ENCODE assay signal across 11 cellular contexts in genomic region chr10:103852189-103852711, GRCh38. TPM values are rescaled to one million over a fixed set of nuclear protein-coding genes. Genes with fewer than 3 reads are reported as not detected.
A peak's percentile ranks its signal among the peaks of the same experiment; 100 is the strongest.
DNase-seq lines count a peak whose midpoint lies in the region; ATAC-seq and TF ChIP-seq lines count a peak whose summit lies in the region.
"Had no signal": no experiment of that assay in that cellular context is flagged by ENCODE, and none has a peak within 500 bp of the region (broad histone marks: within the 10 kb centered on the region; RNA-seq: fewer than 3 reads in every experiment).

No MANE protein-coding gene starts in this region.

- intact Hi-C loops in Right ventricle myocardium inferior (cut with DNase I): loop anchor here (5.0 kb wide), 2 partner anchors 35 to 80 kb away; no protein-coding TSS in a partner anchor
- intact Hi-C loops in cardiac septum (cut with DNase I): loop anchor here (5.0 kb wide), 3 partner anchors 35 to 95 kb away; no protein-coding TSS in a partner anchor
- intact Hi-C loops in vagina (cut with DNase I): no loop called here

- no peaks in the 10 kb centered on the region for H4K20me1 ChIP-seq in fibroblast of lung (ENCODE audit: control insufficient read depth, extremely low read depth, insufficient read depth, low read length)

- TF ChIP-seq POLR2A in vagina (IDR thresholded peaks at IDR 0.05): no peak

- peak overlapping the region; percentile 95 for H3K4me2 ChIP-seq in fibroblast of lung (ENCODE audit: extremely low read depth, insufficient read depth, low read length)
- H3K4me2 ChIP-seq: A549 had no signal

- H3K9me3 ChIP-seq in fibroblast of lung (ENCODE audit: control insufficient read depth, insufficient read depth, low read depth, low read length) (no peaks in the 10 kb centered on the region), muscle layer of duodenum (ENCODE audit: control insufficient read depth in 1 of 2, low read length in 2 of 2) (no peaks in the 10 kb centered on the region), vagina (no peaks in the 10 kb centered on the region)
- H3K9me3 ChIP-seq: A549 had no signal

- peak overlapping the region; percentile 23 for H3K9ac ChIP-seq in fibroblast of lung (ENCODE audit: insufficient read depth, low read length)

- TF ChIP-seq CTCF in fibroblast of lung (conservative IDR thresholded peaks at IDR 0.05 in 1 of 2, IDR thresholded peaks at IDR 0.05 in 1 of 2; ENCODE audit: low read depth in 1 of 2, low read length in 2 of 2): no peak
- TF ChIP-seq CTCF in vagina (IDR thresholded peaks at IDR 0.05): no peak
- no peak for TF ChIP-seq CTCF in GM10266 (IDR thresholded peaks at IDR 0.05; ENCODE audit: control insufficient read depth, insufficient read depth, low read depth, missing control alignments)

- H3K27ac ChIP-seq in fibroblast of lung (ENCODE audit: insufficient read depth, low read length) (peak overlapping the region; percentile 87), muscle layer of duodenum (ENCODE audit: low read length) (peak overlapping the region; percentile 73), vagina (peak overlapping the region; percentile 84)
- H3K27ac ChIP-seq: A549 had no signal

- H3K4me3 ChIP-seq in fibroblast of lung (replicated peaks in 1 of 4; ENCODE audit: control extremely low read depth in 1 of 4, insufficient read depth in 1 of 4, low read depth in 3 of 4, low read length in 4 of 4): peak overlapping the region in 3 of 4 experiments; percentile 4 to 86 (median 83)
- peak overlapping the region in 1 of 2 donors; percentile 30 for H3K4me3 ChIP-seq in muscle layer of duodenum (ENCODE audit: low read depth in 1 of 2, low read length in 2 of 2)
- H3K4me3 ChIP-seq in vagina: peak overlapping the region in 1 of 2 donors; percentile 63
- H3K4me3 ChIP-seq: A549 had no signal

- no peak overlapping the region for H2AFZ ChIP-seq in fibroblast of lung (ENCODE audit: low read length)

- DNase-seq in Right ventricle myocardium inferior (ENCODE audit: missing footprints) (no peak), cardiac septum (ENCODE audit: low spot score) (no peak), fibroblast of lung (ENCODE audit: low read depth in 2 of 2) (peak; percentile 72 to 83), vagina (ENCODE audit: extremely low spot score in 2 of 2) (no peak), NCI-H1048 (lab: John Stamatoyannopoulos, UW) (no peak), GM10266 (ENCODE audit: extremely low spot score) (no peak)
- DNase-seq: NCI-H510A treated with DMSO at 0.1 percent for 48 hours; stimulated activated naive CD8-positive, alpha-beta T cell treated with anti-CD3 and anti-CD28 coated beads, Interleukin-15, amount 100 ng/mL, for 72 hours had no signal

- H3K36me3 ChIP-seq in fibroblast of lung (ENCODE audit: control insufficient read depth, insufficient read depth, low read length): no peaks in the 10 kb centered on the region
- no peaks in the 10 kb centered on the region for H3K36me3 ChIP-seq in muscle layer of duodenum (ENCODE audit: control insufficient read depth in 1 of 2, insufficient read depth in 2 of 2, low read length in 2 of 2)
- H3K36me3 ChIP-seq in vagina: no peaks in the 10 kb centered on the region

- H3K27me3 ChIP-seq in fibroblast of lung (ENCODE audit: control insufficient read depth, insufficient read depth, low read length): no peaks in the 10 kb centered on the region
- no peaks in the 10 kb centered on the region for H3K27me3 ChIP-seq in muscle layer of duodenum (ENCODE audit: low read depth, low read length)
- no peaks in the 10 kb centered on the region for H3K27me3 ChIP-seq in vagina

- peaks cover 40% of the 10 kb centered on the region for H3K79me2 ChIP-seq in fibroblast of lung (ENCODE audit: control insufficient read depth, insufficient read depth, low read length)

- peaks cover 41% of the 10 kb centered on the region for H3K4me1 ChIP-seq in fibroblast of lung (ENCODE audit: control insufficient read depth, extremely low read depth, insufficient read depth, low read length)
- H3K4me1 ChIP-seq in muscle layer of duodenum (ENCODE audit: control insufficient read depth in 1 of 2, insufficient read depth in 2 of 2, low read length in 2 of 2): peaks cover 27 to 42% of the 10 kb centered on the region in 2 donors
- H3K4me1 ChIP-seq in vagina: peaks cover 83% of the 10 kb centered on the region

- ATAC-seq in Right ventricle myocardium inferior: peak; percentile 46
- no peak for ATAC-seq in HG03457 (IDR thresholded peaks at IDR 0.05; ENCODE audit: unreplicated experiment)
- ATAC-seq: A549; stimulated activated naive CD8-positive, alpha-beta T cell treated with anti-CD3 and anti-CD28 coated beads, Interleukin-15, amount 100 ng/mL, for 72 hours had no signal

RNA-seq across cellular contexts. Expression of gene SH3PXD2A, which starts 3.1 kb away (rescaled TPM):
- 28.7 TPM for total RNA-seq in Right ventricle myocardium inferior
- 45.0 TPM for total RNA-seq in cardiac septum
- total RNA-seq in fibroblast of lung: 26.2 and 33.2 TPM in 2 replicates
- 20.2 and 25.5 TPM in 2 replicates for polyA plus RNA-seq in fibroblast of lung
- polyA plus RNA-seq in fibroblast of lung (2012): 23.5 and 36.1 TPM in 2 replicates
- polyA minus RNA-seq in fibroblast of lung (ENCODE audit: low replicate concordance): 41.5 and 48.2 TPM in 2 replicates
- total RNA-seq in vagina: 56.2 TPM

Comparison
In these comparisons a context has a peak if more than half of its experiments do, and no peak if none do; other contexts are left out.
1. DNase-seq: peak in fibroblast of lung (2 of 2); none in Right ventricle myocardium inferior (single experiment), cardiac septum (single experiment), vagina (0 of 2), NCI-H1048 (single experiment) and GM10266 (single experiment).
2. Peak in every context shown above with its lines, with median percentiles within 50 percentile points of each other: H3K27ac ChIP-seq.